Comparison of ENCODE assay signal across 1 cellular context in genomic region chr9:93116049-93116961, GRCh38.
TF ChIP-seq lines count a peak whose summit lies in the region.

No MANE protein-coding gene starts in this region.

TF ChIP-seq in HepG2, 621 proteins besides CTCF, POLR2A, EP300 and RAD21 (continued from another document):
- TF ChIP-seq THRA (CRISPR knock-in tag; IDR thresholded peaks at IDR 0.05; ENCODE audit: borderline replicate concordance) (peak; percentile 97), ZNF282 (IDR thresholded peaks at IDR 0.05; ENCODE audit: partially characterized antibody) (no peak), RELA (CRISPR knock-in tag; IDR thresholded peaks at IDR 0.05) (no peak), MEF2D (CRISPR knock-in tag; IDR thresholded peaks at IDR 0.05) (peak; percentile 55; the same call in 1 of the 2 replicates), JUND (CRISPR knock-in tag; IDR thresholded peaks at IDR 0.05) (no peak), HOMEZ (CRISPR knock-in tag; IDR thresholded peaks at IDR 0.05; ENCODE audit: low read depth) (0 out of 2 replicates have a peak, but pooled peaks have one; percentile 39), ZNF557 (CRISPR knock-in tag; IDR thresholded peaks at IDR 0.05) (0 out of 2 replicates have a peak, but pooled peaks have one; percentile 64), HNF1A (IDR thresholded peaks at IDR 0.05; ENCODE audit: low read depth) (no peak), HNF1A (CRISPR knock-in tag; IDR thresholded peaks at IDR 0.05; ENCODE audit: borderline replicate concordance) (peak; percentile 52; the same call in 1 of the 2 replicates), PHB2 (IDR thresholded peaks at IDR 0.05; ENCODE audit: partially characterized antibody) (no peak), FOXA3 (CRISPR knock-in tag; IDR thresholded peaks at IDR 0.05) (peak; percentile 66), ZNF790 (CRISPR knock-in tag; IDR thresholded peaks at IDR 0.05; ENCODE audit: borderline replicate concordance) (no peak), ZNF607 (CRISPR knock-in tag; IDR thresholded peaks at IDR 0.05; ENCODE audit: borderline replicate concordance) (no peak), KAT8 (CRISPR knock-in tag; IDR thresholded peaks at IDR 0.05) (peak; percentile 58; the same call in 1 of the 2 replicates), ZBTB40 (IDR thresholded peaks at IDR 0.05) (no peak), ZBTB40 (CRISPR knock-in tag; IDR thresholded peaks at IDR 0.05) (peak; percentile 61), MXI1 (IDR thresholded peaks at IDR 0.05; ENCODE audit: borderline replicate concordance, low read depth, low read length) (no peak; the same call in 2 of the 3 replicates), THAP9 (CRISPR knock-in tag; IDR thresholded peaks at IDR 0.05; ENCODE audit: borderline replicate concordance) (peak; percentile 19; the same call in 1 of the 2 replicates), KLF15 (CRISPR knock-in tag; IDR thresholded peaks at IDR 0.05; ENCODE audit: borderline replicate concordance) (no peak), FOXP1 (IDR thresholded peaks at IDR 0.05) (no peak), FOXP1 (CRISPR knock-in tag; IDR thresholded peaks at IDR 0.05) (peak; percentile 55), ZNF792 (CRISPR knock-in tag; IDR thresholded peaks at IDR 0.05) (peak; percentile 74; the same call in 1 of the 2 replicates), CEBPG (CRISPR knock-in tag; IDR thresholded peaks at IDR 0.05) (peak; percentile 96), KLF16 (CRISPR knock-in tag; IDR thresholded peaks at IDR 0.05) (peak in 1 of 2 experiments; percentile 57; a peak in 1 of 4 replicates), CREB1 (IDR thresholded peaks at IDR 0.05) (no peak), CREB1 (CRISPR knock-in tag; IDR thresholded peaks at IDR 0.05) (no peak), PITX1 (CRISPR knock-in tag; IDR thresholded peaks at IDR 0.05) (peak; percentile 47; the same call in 1 of the 2 replicates)
